Comparison of ENCODE assay signal across 8 cellular contexts in genomic region chr6:52664991-52665686, GRCh38. TPM values are rescaled to one million over a fixed set of nuclear protein-coding genes. Genes with fewer than 3 reads are reported as not detected.
DNase-seq lines count a peak whose midpoint lies in the region; TF ChIP-seq lines count a peak whose summit lies in the region.

No MANE protein-coding gene starts in this region.

- no peak for DNase-seq in AG04449 (ENCODE audit: low read depth, low spot score)
- no peak for DNase-seq in colonic mucosa
- DNase-seq in epidermal melanocyte (ENCODE audit: insufficient read length, low spot score) = no peak
- no peak for DNase-seq in activated CD4-positive, alpha-beta T cell treated with anti-CD3 and anti-CD28 coated beads, Interleukin-2, amount 50 U/mL, for 48 hours
- no peak for DNase-seq in NCI-H774 (lab: John Stamatoyannopoulos, UW)
- no peak for DNase-seq in middle frontal gyrus (ENCODE audit: extremely low spot score, low spot score)

- H3K9me3 ChIP-seq in HUES64 (ENCODE audit: insufficient read depth, low read depth, low read length) (no peaks in the 10 kb centered on the region), colonic mucosa (no peaks in the 10 kb centered on the region), muscle layer of colon (ENCODE audit: low read length) (no peaks in the 10 kb centered on the region)

- peaks cover 14% of the 10 kb centered on the region for H3K36me3 ChIP-seq in HUES64 (ENCODE audit: insufficient read depth, low read length)
- H3K36me3 ChIP-seq in colonic mucosa = no peaks in the 10 kb centered on the region
- no peaks in the 10 kb centered on the region for H3K36me3 ChIP-seq in muscle layer of colon (ENCODE audit: insufficient read depth, low read length)

- peak overlapping the region; percentile 80 for H3K9ac ChIP-seq in HUES64 (ENCODE audit: low read depth, low read length)
- H3K9ac ChIP-seq in colonic mucosa (ENCODE audit: low read depth in 2 of 2, low read length in 2 of 2) = peak overlapping the region in 1 of 2 donors; percentile 85
- peak overlapping the region; percentile 32 for H3K9ac ChIP-seq in muscle layer of colon (ENCODE audit: low read length)

- CTCF ChIA-PET in AG04449 (lab: Yijun Ruan, JAX) = interaction anchor here (0.8 to 2.8 kb wide), 17 partner anchors 8 to 503 kb away, joined by 3 to 36 read pairs (median 5); partner anchors contain the start of gene GSTA4

- TF ChIP-seq CTCF in AG04449 (IDR thresholded peaks at IDR 0.05; ENCODE audit: insufficient read depth, low read length, missing control alignments) (no peak), colonic mucosa (IDR thresholded peaks at IDR 0.05) (no peak)

- intact Hi-C loops in colonic mucosa (cut with DNase I) = loop anchor here (5.0 to 10.0 kb wide), 3 partner anchors 160 to 383 kb away; partner anchors contain the start of gene MCM3

- H3K4me3 ChIP-seq in AG04449 (ENCODE audit: low read depth, low read length) (peak overlapping the region; percentile 62), HUES64 (ENCODE audit: low read length) (peak overlapping the region; percentile 84), colonic mucosa (peak overlapping the region; percentile 64), muscle layer of colon (ENCODE audit: low read depth in 1 of 2, low read length in 2 of 2) (peak overlapping the region; percentile 64 to 76)

- WGBS in HUES64 = 63% methylated on average over 10 of the region's 10 CpGs

- H3K4me1 ChIP-seq in HUES64 (ENCODE audit: insufficient read depth, low read length) = peaks cover 10% of the 10 kb centered on the region
- H3K4me1 ChIP-seq in colonic mucosa = peaks cover 4% of the 10 kb centered on the region
- peaks cover 19% of the 10 kb centered on the region for H3K4me1 ChIP-seq in muscle layer of colon (ENCODE audit: insufficient read depth, low read length)

- POLR2A ChIA-PET in AG04449 (lab: Yijun Ruan, JAX) = interaction anchor here (0.6 to 1.3 kb wide), 5 partner anchors 89 to 245 kb away, joined by 3 to 4 read pairs (median 4); partner anchors contain the start of genes EFHC1 and TRAM2

- H3K27me3 ChIP-seq in HUES64 (ENCODE audit: insufficient read depth, low read length) = peaks cover 11% of the 10 kb centered on the region
- no peaks in the 10 kb centered on the region for H3K27me3 ChIP-seq in colonic mucosa
- H3K27me3 ChIP-seq in muscle layer of colon (ENCODE audit: control insufficient read depth in 1 of 2, insufficient read depth in 2 of 2, low read length in 2 of 2) = no peaks in the 10 kb centered on the region

- H3K27ac ChIP-seq in HUES64 (ENCODE audit: low read depth, low read length) (no peak overlapping the region), colonic mucosa (no peak overlapping the region), muscle layer of colon (ENCODE audit: low read depth, low read length) (peak overlapping the region; percentile 51)

RNA-seq across cellular contexts. Expression of gene TMEM14A, which starts 5.8 kb away (rescaled TPM):
- 12.8 TPM for polyA plus RNA-seq in HUES64 (2013, experiment 1 of 2)
- 15.6 TPM for polyA plus RNA-seq in HUES64 (2013, experiment 2 of 2)
- total RNA-seq in colonic mucosa = 10 to 100 TPM; 22.0 to 24.1 TPM
